1 cellular context compared by ENCODE assay signal in the genomic region with DNA sequence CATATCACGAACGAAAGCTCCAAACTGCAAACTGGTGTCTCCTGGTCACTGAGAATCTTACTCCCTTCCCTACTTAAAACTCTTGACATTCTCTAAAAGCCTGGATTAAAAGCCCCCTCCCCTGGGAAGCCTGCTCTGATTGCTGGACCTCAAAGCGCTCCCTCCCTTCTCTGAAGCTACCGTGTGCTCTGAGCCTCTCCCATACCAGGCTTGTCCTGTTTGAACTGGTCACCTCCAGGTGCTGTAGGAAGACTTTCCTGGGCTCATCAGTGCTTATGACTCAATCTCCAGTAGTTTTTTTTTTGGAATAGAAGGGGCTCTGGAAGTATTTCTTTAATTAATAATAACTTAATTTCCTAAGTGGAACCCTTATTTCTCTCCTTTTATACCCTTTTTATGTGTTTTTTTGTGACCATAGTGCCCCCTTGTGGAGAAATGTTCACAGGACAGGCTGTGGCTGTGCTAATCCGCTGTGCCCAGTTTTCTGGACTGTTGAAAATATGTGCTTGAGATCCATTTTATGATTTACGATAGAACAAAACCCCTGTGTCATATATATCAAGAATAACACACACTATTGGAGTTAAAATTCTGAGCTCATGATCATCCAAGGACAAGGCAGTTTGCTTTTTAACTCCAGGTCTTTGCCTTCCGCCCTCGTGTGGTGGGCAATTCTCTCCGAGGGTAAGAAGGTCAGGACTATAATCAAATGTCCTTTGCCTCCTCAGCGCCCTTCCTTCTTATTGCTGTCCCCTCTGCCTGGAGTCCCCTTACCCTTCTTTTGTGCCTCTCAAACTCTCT.
TF ChIP-seq lines count a peak whose summit lies in the region.

No MANE protein-coding gene starts in this region.

TF ChIP-seq in GM12878, 131 proteins besides CTCF, POLR2A, EP300 and RAD21:
- TF ChIP-seq SMC3 (IDR thresholded peaks at IDR 0.05; ENCODE audit: borderline replicate concordance, low read length) (no peak; the same call in 1 of the 2 replicates), SPI1 (IDR thresholded peaks at IDR 0.05; ENCODE audit: borderline replicate concordance, insufficient read depth, low read depth, low read length) (no peak), ZNF622 (IDR thresholded peaks at IDR 0.05) (no peak), MEF2B (IDR thresholded peaks at IDR 0.05; ENCODE audit: partially characterized antibody, poor library complexity, severe bottlenecking) (no peak), SMARCA5 (IDR thresholded peaks at IDR 0.05) (no peak), CBX5 (IDR thresholded peaks at IDR 0.05; ENCODE audit: low read depth) (no peak)
- TF ChIP-seq, protein P1, sequence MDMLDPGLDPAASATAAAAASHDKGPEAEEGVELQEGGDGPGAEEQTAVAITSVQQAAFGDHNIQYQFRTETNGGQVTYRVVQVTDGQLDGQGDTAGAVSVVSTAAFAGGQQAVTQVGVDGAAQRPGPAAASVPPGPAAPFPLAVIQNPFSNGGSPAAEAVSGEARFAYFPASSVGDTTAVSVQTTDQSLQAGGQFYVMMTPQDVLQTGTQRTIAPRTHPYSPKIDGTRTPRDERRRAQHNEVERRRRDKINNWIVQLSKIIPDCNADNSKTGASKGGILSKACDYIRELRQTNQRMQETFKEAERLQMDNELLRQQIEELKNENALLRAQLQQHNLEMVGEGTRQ (IDR thresholded peaks at IDR 0.05; ENCODE audit: borderline replicate concordance, low read depth, low read length): no peak
